8 cellular contexts compared by ENCODE assay signal in genomic region chr12:111404362-111405148, GRCh38. TPM values are rescaled to one million over a fixed set of nuclear protein-coding genes. Genes with fewer than 3 reads are reported as not detected.
DNase-seq lines count a peak whose midpoint lies in the region; ATAC-seq, FAIRE-seq and TF ChIP-seq lines count a peak whose summit lies in the region.

No MANE protein-coding gene starts in this region.

- H3K9me1 ChIP-seq in keratinocyte (ENCODE audit: control insufficient read depth, extremely low read depth, insufficient read depth, low read length), result no peaks in the 10 kb centered on the region

- POLR2A ChIA-PET in PC-3 (lab: Charles Lee; ENCODE audit: unreplicated experiment), result no interaction called here

- H3K4me1 ChIP-seq in PC-3 (ENCODE audit: insufficient read depth, low read length), result peaks cover 10% of the 10 kb centered on the region; the same call in 1 of the 2 replicates
- H3K4me1 ChIP-seq in keratinocyte (ENCODE audit: control insufficient read depth, extremely low read depth, insufficient read depth, low read length), result peaks cover 31% of the 10 kb centered on the region

- H3K9me2 ChIP-seq in PC-3 (replicated peaks; ENCODE audit: low read length), result no peaks in the 10 kb centered on the region

- no peak overlapping the region for H3K27ac ChIP-seq in PC-3 (ENCODE audit: low read length)
- H3K27ac ChIP-seq in keratinocyte (ENCODE audit: control insufficient read depth, insufficient read depth, low read length), result no peak overlapping the region

- no peak for FAIRE-seq in keratinocyte (lab: Jason Lieb, UNC)

- TF ChIP-seq CTCF in AG10803 (conservative IDR thresholded peaks at IDR 0.05; ENCODE audit: low read length), result no peak
- TF ChIP-seq CTCF in PC-3 (conservative IDR thresholded peaks at IDR 0.05; ENCODE audit: low read depth, low read length), result no peak
- TF ChIP-seq CTCF in keratinocyte (optimal IDR thresholded peaks at IDR 0.05 in 1 of 3, IDR thresholded peaks at IDR 0.05 in 1 of 3, conservative IDR thresholded peaks at IDR 0.05 in 1 of 3; ENCODE audit: extremely low read depth in 1 of 3, insufficient read depth in 2 of 3, low read length in 3 of 3), result no peak

- dilution Hi-C loops in keratinocyte (cut with MboI; ENCODE audit: extremely low pct_ligation_motif_present, low sequenced_read_pairs), result no loop called here

- H3K4me1 Mint-ChIP-seq in activated naive CD8-positive, alpha-beta T cell treated with anti-CD3 and anti-CD28 coated beads for 36 hours, result peaks cover 47% of the 10 kb centered on the region

- BruUV-seq in PC-3 (replicated peaks; lab: Mats Ljungman, UMichigan), result no TSS peak

- peak overlapping the region; percentile 71 for H3K4me3 ChIP-seq in AG10803 (ENCODE audit: low read length)
- peak overlapping the region; percentile 91 for H3K4me3 ChIP-seq in PC-3 (ENCODE audit: low read length)
- H3K4me3 ChIP-seq in keratinocyte (ENCODE audit: control insufficient read depth in 2 of 3, extremely low read depth in 1 of 3, insufficient read depth in 2 of 3, low read depth in 1 of 3, low read length in 3 of 3), result no peak overlapping the region

- DNase-seq in AG10803 (ENCODE audit: low read depth) (no peak), PC-3 (no peak), keratinocyte (ENCODE audit: low read depth, low spot score) (no peak), NCI-H345 (lab: John Stamatoyannopoulos, UW) (no peak), NCI-H2171 treated with DMSO at 0.1 percent for 48 hours (lab: John Stamatoyannopoulos, UW) (no peak)
- DNase-seq in activated naive CD8-positive, alpha-beta T cell treated with anti-CD3 and anti-CD28 coated beads for 36 hours, result peak; percentile 83
- peak; percentile 75 to 79 for DNase-seq in stimulated activated CD4-positive, alpha-beta T cell treated with anti-CD3 and anti-CD28 coated beads, Interleukin-2, amount 100 ng/mL, for 24 hours

- peaks cover 32% of the 10 kb centered on the region for H3K79me2 ChIP-seq in PC-3 (ENCODE audit: low read length)
- H3K79me2 ChIP-seq in keratinocyte (ENCODE audit: control insufficient read depth, insufficient read depth, low read length), result peaks cover 33% of the 10 kb centered on the region

- H3K36me3 ChIP-seq in PC-3 (ENCODE audit: low read depth, low read length) (no peaks in the 10 kb centered on the region), keratinocyte (ENCODE audit: control insufficient read depth in 2 of 2, extremely low read depth in 1 of 2, insufficient read depth in 2 of 2, low read length in 2 of 2) (peaks cover 0 to 5% of the 10 kb centered on the region in 2 experiments)

- H4K20me1 ChIP-seq in PC-3 (ENCODE audit: low read length), result no peaks in the 10 kb centered on the region
- H4K20me1 ChIP-seq in keratinocyte (ENCODE audit: control insufficient read depth, extremely low read depth, insufficient read depth, low read length), result peaks cover 5% of the 10 kb centered on the region

- peak overlapping the region; percentile 98 for H3K4me2 ChIP-seq in PC-3 (ENCODE audit: low read length)
- peak overlapping the region; percentile 40 for H3K4me2 ChIP-seq in keratinocyte (ENCODE audit: control insufficient read depth, extremely low read depth, insufficient read depth, low read depth, low read length)

- H3K27ac Mint-ChIP-seq in activated naive CD8-positive, alpha-beta T cell treated with anti-CD3 and anti-CD28 coated beads for 36 hours, result peak overlapping the region; percentile 99

- ATAC-seq in GM21529 (IDR thresholded peaks at IDR 0.05; ENCODE audit: unreplicated experiment), result peak; percentile 12
- no peak for ATAC-seq in PC-3

- no peaks in the 10 kb centered on the region for H3K9me3 ChIP-seq in PC-3 (ENCODE audit: low read length)
- H3K9me3 ChIP-seq in keratinocyte (ENCODE audit: control insufficient read depth, low read depth, low read length), result no peaks in the 10 kb centered on the region

- no peaks in the 10 kb centered on the region for H3K27me3 Mint-ChIP-seq in activated naive CD8-positive, alpha-beta T cell treated with anti-CD3 and anti-CD28 coated beads for 36 hours

- H3K27me3 ChIP-seq in PC-3 (ENCODE audit: low read length) (no peaks in the 10 kb centered on the region), keratinocyte (ENCODE audit: control insufficient read depth, extremely low read depth, insufficient read depth, low read length) (no peaks in the 10 kb centered on the region)

- H3K9ac ChIP-seq in PC-3 (ENCODE audit: low read length), result no peak overlapping the region
- H3K9ac ChIP-seq in keratinocyte (ENCODE audit: control insufficient read depth, extremely low read depth, insufficient read depth, low read length), result no peak overlapping the region

- CTCF ChIA-PET in PC-3 (lab: Charles Lee), result interaction anchor here (0.6 kb wide), 1 partner anchor 8 kb away, joined by 3 read pairs; no protein-coding TSS in a partner anchor

- H2AFZ ChIP-seq in PC-3 (ENCODE audit: low read length) (peak overlapping the region; percentile 80; the same call in 1 of the 2 replicates), keratinocyte (ENCODE audit: control insufficient read depth, low read length) (no peak overlapping the region)

- H3K9me3 Mint-ChIP-seq in activated naive CD8-positive, alpha-beta T cell treated with anti-CD3 and anti-CD28 coated beads for 36 hours, result peaks cover 6% of the 10 kb centered on the region

- peak overlapping the region; percentile 84 for H3K4me3 Mint-ChIP-seq in activated naive CD8-positive, alpha-beta T cell treated with anti-CD3 and anti-CD28 coated beads for 36 hours

- H3K36me3 Mint-ChIP-seq in activated naive CD8-positive, alpha-beta T cell treated with anti-CD3 and anti-CD28 coated beads for 36 hours, result peaks cover 29% of the 10 kb centered on the region

- intact Hi-C loops in PC-3 (cut with micrococcal nuclease), result no loop called here

- no peaks in the 10 kb centered on the region for H3F3A ChIP-seq in PC-3 (ENCODE audit: low read length, unreplicated experiment)

RNA-seq across cellular contexts. Expression of gene SH2B3, which starts 1.2 kb away (rescaled TPM):
- total RNA-seq in PC-3 (2014; rRNA removed), result 12.9 and 34.6 TPM in 2 replicates
- 10 to 100 TPM; 58.5 to 59.4 TPM for total RNA-seq in activated naive CD8-positive, alpha-beta T cell treated with anti-CD3 and anti-CD28 coated beads for 36 hours
- 4.2 to 11.3 TPM (median 7.7 TPM) in 3 replicates for polyA plus RNA-seq in keratinocyte
- polyA plus RNA-seq in keratinocyte (2011; ENCODE audit: low read depth), result 0.30 TPM
- polyA plus RNA-seq in keratinocyte (2011; cell fraction: cytosol; rRNA removed), result 7.7 and 8.1 TPM in 2 replicates
- 7.7 and 8.3 TPM in 2 replicates for polyA plus RNA-seq in keratinocyte (2011; cell fraction: nucleus; rRNA removed)
- 0.87 and 7.8 TPM in 2 replicates for polyA plus RNA-seq in keratinocyte (2012; ENCODE audit: low replicate concordance)
- 4.7 to 21.2 TPM (median 7.5 TPM) in 3 replicates for polyA minus RNA-seq in keratinocyte
- polyA minus RNA-seq in keratinocyte (2011; cell fraction: cytosol; rRNA and poly(A)+ RNA removed), result 9.0 TPM
- 4.4 and 6.1 TPM in 2 replicates for polyA minus RNA-seq in keratinocyte (2011; cell fraction: nucleus; rRNA and poly(A)+ RNA removed)

RNA-seq across cellular contexts. Expression of gene PHETA1, which starts 35.7 kb away (rescaled TPM):
- total RNA-seq in PC-3 (2014; rRNA removed), result 18.6 and 22.8 TPM in 2 replicates
- 1 to 10 TPM; 2.0 to 2.4 TPM for total RNA-seq in activated naive CD8-positive, alpha-beta T cell treated with anti-CD3 and anti-CD28 coated beads for 36 hours
- 1.7 to 3.9 TPM (median 3.3 TPM) in 3 replicates for polyA plus RNA-seq in keratinocyte
- polyA plus RNA-seq in keratinocyte (2011; ENCODE audit: low read depth), result 1.5 TPM
- 2.2 and 5.5 TPM in 2 replicates for polyA plus RNA-seq in keratinocyte (2011; cell fraction: cytosol; rRNA removed)
- 4.0 and 7.5 TPM in 2 replicates for polyA plus RNA-seq in keratinocyte (2011; cell fraction: nucleus; rRNA removed)
- polyA plus RNA-seq in keratinocyte (2012; ENCODE audit: low replicate concordance), result 5.4 and 10.2 TPM in 2 replicates
- polyA minus RNA-seq in keratinocyte, result 1.6 to 3.0 TPM (median 2.3 TPM) in 3 replicates
- 6.1 TPM for polyA minus RNA-seq in keratinocyte (2011; cell fraction: cytosol; rRNA and poly(A)+ RNA removed)
- polyA minus RNA-seq in keratinocyte (2011; cell fraction: nucleus; rRNA and poly(A)+ RNA removed), result 4.1 and 5.8 TPM in 2 replicates

Comparison
In these comparisons a context has a peak if more than half of its experiments do, and no peak if none do; other contexts are left out.
1. DNase-seq: peak in activated naive CD8-positive, alpha-beta T cell treated with anti-CD3 and anti-CD28 coated beads for 36 hours (single experiment) and stimulated activated CD4-positive, alpha-beta T cell treated with anti-CD3 and anti-CD28 coated beads, Interleukin-2, amount 100 ng/mL, for 24 hours (2 of 2); none in AG10803 (single experiment), PC-3 (single experiment), keratinocyte (single experiment), NCI-H345 (single experiment) and NCI-H2171 treated with DMSO at 0.1 percent for 48 hours (single experiment).
2. H3K4me3 ChIP-seq: peak in AG10803 (single experiment) and PC-3 (single experiment); none in keratinocyte (0 of 3).